In the genomic region with DNA sequence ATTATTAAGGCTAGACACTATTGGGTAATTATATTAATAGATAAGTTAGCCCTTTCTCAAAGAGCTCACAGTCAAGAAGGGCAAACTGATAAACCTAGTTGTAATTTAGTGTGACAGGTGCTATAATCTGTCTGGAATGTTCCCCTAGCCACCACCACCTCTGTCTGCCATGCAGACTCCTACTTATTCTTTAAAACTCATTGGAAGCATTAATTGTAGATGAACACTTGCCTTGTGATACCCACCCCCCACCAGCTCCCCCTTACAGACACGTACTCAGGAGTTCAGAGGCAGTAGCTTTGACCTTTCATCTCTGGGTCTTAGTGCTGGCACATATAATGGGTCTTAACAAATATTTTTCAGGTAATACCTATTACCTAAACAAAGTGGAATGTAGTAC, we compare ENCODE assay signal across 22 cellular contexts.
"Had no signal": no experiment of that assay in that cellular context is flagged by ENCODE, and none has a peak within 500 bp of the region (broad histone marks: within the 10 kb centered on the region; RNA-seq: fewer than 3 reads in every experiment).

No MANE protein-coding gene starts in this region.

- H2AFZ ChIP-seq: neural progenitor cell, parathyroid adenoma had no signal

- ATAC-seq: effector memory CD8-positive, alpha-beta T cell; gastrocnemius medialis; left ventricle myocardium superior; lower lobe of right lung; naive thymus-derived CD4-positive, alpha-beta T cell; sciatic nerve; stimulated activated memory B cell treated with anti-CD40 and anti-IgM and Interleukin-4, amounts not matched to agents 10 μg/mL and 1 μg/mL and 100 μg/mL, for 72 hours; stimulated activated naive CD8-positive, alpha-beta T cell treated with anti-CD3 and anti-CD28 coated beads, Interleukin-15, Interleukin-2, amounts not matched to agents 100 U/mL and 50 U/mL, for 24 hours had no signal

- H3K27ac Mint-ChIP-seq: effector memory CD8-positive, alpha-beta T cell; memory B cell; naive thymus-derived CD4-positive, alpha-beta T cell; nephron; neural progenitor cell; progenitor cell of endocrine pancreas; stimulated activated memory B cell treated with anti-CD40 and anti-IgM and Interleukin-4, amounts not matched to agents 10 μg/mL and 1 μg/mL and 100 μg/mL, for 72 hours; type B pancreatic cell had no signal

- H3K9me3 ChIP-seq: gastrocnemius medialis, lower lobe of right lung, right atrium auricular region, spleen had no signal

- H3K79me2 ChIP-seq: parathyroid adenoma had no signal

- H3K27ac ChIP-seq: coronary artery, lower lobe of right lung, neural progenitor cell, parathyroid adenoma, right atrium auricular region, spleen had no signal

- H3K9ac ChIP-seq: neural progenitor cell, parathyroid adenoma had no signal

- H3K27me3 ChIP-seq: gastrocnemius medialis, neural progenitor cell, right atrium auricular region, spleen had no signal

- DNase-seq: dermis blood vessel endothelial cell; effector memory CD8-positive, alpha-beta T cell; gastrocnemius medialis; head of caudate nucleus; left ventricle myocardium superior; lower lobe of right lung; midbrain; naive thymus-derived CD4-positive, alpha-beta T cell; spleen; stimulated activated CD4-positive, alpha-beta T cell treated with anti-CD3 and anti-CD28 coated beads, Interleukin-4, amount 100 ng/mL, for 4 hours; stimulated activated naive CD8-positive, alpha-beta T cell treated with anti-CD3 and anti-CD28 coated beads, Interleukin-15, Interleukin-2, amounts not matched to agents 100 U/mL and 50 U/mL, for 24 hours had no signal

- H3K9me3 Mint-ChIP-seq: effector memory CD8-positive, alpha-beta T cell; memory B cell; nephron; neural progenitor cell; stimulated activated memory B cell treated with anti-CD40 and anti-IgM and Interleukin-4, amounts not matched to agents 10 μg/mL and 1 μg/mL and 100 μg/mL, for 72 hours had no signal

- H3K36me3 Mint-ChIP-seq: memory B cell; naive thymus-derived CD4-positive, alpha-beta T cell; neural progenitor cell; stimulated activated memory B cell treated with anti-CD40 and anti-IgM and Interleukin-4, amounts not matched to agents 10 μg/mL and 1 μg/mL and 100 μg/mL, for 72 hours; type B pancreatic cell had no signal

- FAIRE-seq: endometrium had no signal

- H3K27me3 Mint-ChIP-seq: memory B cell; stimulated activated memory B cell treated with anti-CD40 and anti-IgM and Interleukin-4, amounts not matched to agents 10 μg/mL and 1 μg/mL and 100 μg/mL, for 72 hours; type B pancreatic cell had no signal

- H3K36me3 ChIP-seq: gastrocnemius medialis, lower lobe of right lung, neural progenitor cell, right atrium auricular region, spleen had no signal

- H3K4me2 ChIP-seq: neural progenitor cell had no signal

- H3K4me1 Mint-ChIP-seq: memory B cell; neural progenitor cell; stimulated activated memory B cell treated with anti-CD40 and anti-IgM and Interleukin-4, amounts not matched to agents 10 μg/mL and 1 μg/mL and 100 μg/mL, for 72 hours had no signal

- H3K4me3 Mint-ChIP-seq: effector memory CD8-positive, alpha-beta T cell; memory B cell; naive thymus-derived CD4-positive, alpha-beta T cell; nephron; neural progenitor cell; stimulated activated memory B cell treated with anti-CD40 and anti-IgM and Interleukin-4, amounts not matched to agents 10 μg/mL and 1 μg/mL and 100 μg/mL, for 72 hours; type B pancreatic cell had no signal

- H3K4me1 ChIP-seq: lower lobe of right lung, neural progenitor cell, parathyroid adenoma, spleen had no signal

- H3K4me3 ChIP-seq: coronary artery, gastrocnemius medialis, lower lobe of right lung, neural progenitor cell, right atrium auricular region, spleen had no signal
